Comparison of ENCODE assay signal across 1 cellular context in genomic region chr17:43695968-43696865, GRCh38.
A peak's percentile ranks its signal among the peaks of the same experiment; 100 is the strongest.
TF ChIP-seq lines count a peak whose summit lies in the region.

No MANE protein-coding gene starts in this region.

TF ChIP-seq in HEK293, 187 proteins besides CTCF, POLR2A, EP300 and RAD21 (continued from another document):
- TF ChIP-seq PRDM10 (tag by site-specific recombination; IDR thresholded peaks at IDR 0.05) (peak; percentile 72), ZSCAN5A (tag by site-specific recombination; IDR thresholded peaks at IDR 0.05) (no peak), ZFHX2 (tag by site-specific recombination; conservative IDR thresholded peaks at IDR 0.05) (no peak), PRDM2 (tag by site-specific recombination; IDR thresholded peaks at IDR 0.05; ENCODE audit: borderline replicate concordance) (no peak), ZBTB10 (tag by site-specific recombination; IDR thresholded peaks at IDR 0.05) (no peak), GLI2 (tag by site-specific recombination; IDR thresholded peaks at IDR 0.05; ENCODE audit: borderline replicate concordance, low read depth) (no peak), ZNF548 (tag by site-specific recombination; IDR thresholded peaks at IDR 0.05) (no peak), TCF7L2 (IDR thresholded peaks at IDR 0.05; ENCODE audit: borderline replicate concordance, low read depth, low read length) (no peak), ZNF600 (tag by site-specific recombination; IDR thresholded peaks at IDR 0.05) (0 out of 2 replicates have a peak, but pooled peaks have one; percentile 16)
